In genomic region chr9:107807183-107807582, GRCh38 we compare ENCODE assay signal across 21 cellular contexts.
A peak's percentile ranks its signal among the peaks of the same experiment; 100 is the strongest.
DNase-seq lines count a peak whose midpoint lies in the region; ATAC-seq and TF ChIP-seq lines count a peak whose summit lies in the region.
"Had no signal": no experiment of that assay in that cellular context is flagged by ENCODE, and none has a peak within 500 bp of the region (broad histone marks: within the 10 kb centered on the region; RNA-seq: fewer than 3 reads in every experiment).

No MANE protein-coding gene starts in this region.

- WGBS in smooth muscle cell (ENCODE audit: low lambda C conversion rate): 45% methylated on average over 4 of the region's 4 CpGs

- no peaks in the 10 kb centered on the region for H3F3A ChIP-seq in smooth muscle cell (ENCODE audit: low read depth)

- ATAC-seq in esophagus mucosa (peak; percentile 81), HG03439 (IDR thresholded peaks at IDR 0.05; ENCODE audit: unreplicated experiment) (no peak)
- ATAC-seq: heart left ventricle; lower lobe of right lung; naive thymus-derived CD4-positive, alpha-beta T cell; pancreas had no signal

- DNase-seq in GM03348 (ENCODE audit: low spot score): peak; percentile 52
- peak in 1 of 2 experiments; percentile 14 for DNase-seq in SJSA1 (ENCODE audit: low read depth in 1 of 2, low spot score in 2 of 2)
- no peak for DNase-seq in smooth muscle cell (lab: John Stamatoyannopoulos, UW; ENCODE audit: unreplicated experiment)
- DNase-seq in medulla oblongata (ENCODE audit: extremely low spot score): no peak
- DNase-seq in activated CD4-positive, CD25-positive, alpha-beta regulatory T cell treated with anti-CD3 and anti-CD28 coated beads, Interleukin-2, amount 50 U/mL, for 72 hours: no peak
- DNase-seq: activated gamma-delta T cell; aorta; DMS153; heart left ventricle; immature natural killer cell; lower lobe of right lung; naive thymus-derived CD4-positive, alpha-beta T cell; NCI-H2081 treated with DMSO at 0.1 percent for 48 hours; NCI-H524; pancreas; stimulated activated CD4-positive, alpha-beta T cell treated with anti-CD3 and anti-CD28 coated beads, Interleukin-4, amount 100 ng/mL, for 24 hours; substantia nigra; T-helper 9 cell had no signal

- H4K20me1 ChIP-seq in smooth muscle cell (ENCODE audit: low read depth): no peaks in the 10 kb centered on the region
- H4K20me1 ChIP-seq: BLaER1 had no signal

- no peak overlapping the region for H2AFZ ChIP-seq in smooth muscle cell (ENCODE audit: low read depth)

- H3K9ac ChIP-seq in smooth muscle cell (ENCODE audit: low read depth): no peak overlapping the region
- H3K9ac ChIP-seq: BLaER1 had no signal

- peaks cover 16% of the 10 kb centered on the region for H3K4me1 ChIP-seq in SJSA1 (replicated peaks)
- H3K4me1 ChIP-seq in smooth muscle cell (ENCODE audit: low read depth): no peaks in the 10 kb centered on the region
- H3K4me1 ChIP-seq: BLaER1, lower lobe of right lung, pancreas had no signal

- H3K9me3 ChIP-seq in SJSA1 (replicated peaks) (no peaks in the 10 kb centered on the region), smooth muscle cell (replicated peaks; ENCODE audit: low read depth) (no peaks in the 10 kb centered on the region)
- H3K9me3 ChIP-seq: heart left ventricle, lower lobe of right lung, pancreas had no signal

- no peak for TF ChIP-seq CTCF in smooth muscle cell (IDR thresholded peaks at IDR 0.05; ENCODE audit: borderline replicate concordance, insufficient read depth, poor library complexity, severe bottlenecking)

- H3K27me3 ChIP-seq in SJSA1 (replicated peaks): no peaks in the 10 kb centered on the region
- peaks cover 5% of the 10 kb centered on the region for H3K27me3 ChIP-seq in smooth muscle cell (ENCODE audit: low read depth)
- H3K27me3 ChIP-seq: BLaER1, pancreas had no signal

- no peak overlapping the region for H3K4me2 ChIP-seq in smooth muscle cell
- H3K4me2 ChIP-seq: BLaER1 had no signal

- H3K36me3 ChIP-seq in SJSA1 (no peaks in the 10 kb centered on the region), smooth muscle cell (ENCODE audit: low read depth) (no peaks in the 10 kb centered on the region)
- H3K36me3 ChIP-seq: BLaER1, heart left ventricle, lower lobe of right lung, pancreas had no signal

- H3K4me3 ChIP-seq in SJSA1: no peak overlapping the region
- H3K4me3 ChIP-seq in smooth muscle cell: no peak overlapping the region
- H3K4me3 ChIP-seq: BLaER1, heart left ventricle, lower lobe of right lung, pancreas had no signal

- H3K79me2 ChIP-seq in smooth muscle cell (ENCODE audit: low read depth): no peaks in the 10 kb centered on the region

- H3K27ac ChIP-seq in SJSA1: 0 out of 2 replicates have a peak overlapping the region, but pooled peaks have one; percentile 2
- peak overlapping the region; percentile 14 for H3K27ac ChIP-seq in smooth muscle cell (ENCODE audit: low read depth)
- H3K27ac ChIP-seq: BLaER1, heart left ventricle, lower lobe of right lung, pancreas had no signal
